ENCODE assay signal across 9 cellular contexts in genomic region chr2:234863043-234863934, GRCh38.
A peak's percentile ranks its signal among the peaks of the same experiment; 100 is the strongest.
DNase-seq lines count a peak whose midpoint lies in the region; ATAC-seq and TF ChIP-seq lines count a peak whose summit lies in the region.
"Had no signal": no experiment of that assay in that cellular context is flagged by ENCODE, and none has a peak within 500 bp of the region (broad histone marks: within the 10 kb centered on the region; RNA-seq: fewer than 3 reads in every experiment).

No MANE protein-coding gene starts in this region.

- peak overlapping the region; percentile 61 for H3K4me2 ChIP-seq in HCT116 (ENCODE audit: low read length)

- H3K9ac ChIP-seq in HCT116 (ENCODE audit: low read length) = peak overlapping the region; percentile 38

- no peaks in the 10 kb centered on the region for H4K20me1 ChIP-seq in HCT116 (ENCODE audit: insufficient read depth)

- TF ChIP-seq RAD21 in HCT116 (IDR thresholded peaks at IDR 0.05; ENCODE audit: low read depth) = no peak

- CTCF ChIA-PET in HCT116 (lab: Charles Lee) = interaction anchor here (0.6 to 0.8 kb wide), 2 partner anchors 18 to 19 kb away, joined by 3 read pairs; no protein-coding TSS in a partner anchor
- CTCF ChIA-PET in activated naive CD4-positive, alpha-beta T cell treated with anti-CD3 and anti-CD28 coated beads, Interleukin-2, amount 10 ng/mL, durations not matched to agents 7 days and 5 days (lab: Charles Lee) = no interaction called here

- TF ChIP-seq POLR2A in HCT116 (IDR thresholded peaks at IDR 0.05; ENCODE audit: borderline replicate concordance, extremely low read depth, insufficient read depth, insufficient read length) = no peak

- no peak overlapping the region for H3K4me3 Mint-ChIP-seq in activated naive CD4-positive, alpha-beta T cell treated with anti-CD3 and anti-CD28 coated beads, Interleukin-2, amount 10 ng/mL, durations not matched to agents 7 days and 5 days

- peaks cover 4% of the 10 kb centered on the region for H3K9me3 Mint-ChIP-seq in activated naive CD4-positive, alpha-beta T cell treated with anti-CD3 and anti-CD28 coated beads, Interleukin-2, amount 10 ng/mL, durations not matched to agents 7 days and 5 days

- WGBS in heart right ventricle, 2 donors = 59 to 63% methylated on average over 17 of the region's 17 CpGs

- POLR2A ChIA-PET in HCT116 (lab: Charles Lee) = interaction anchor here (0.8 kb wide), 1 partner anchor 10 kb away, joined by 3 read pairs; no protein-coding TSS in a partner anchor

- H3K27me3 Mint-ChIP-seq in activated naive CD4-positive, alpha-beta T cell treated with anti-CD3 and anti-CD28 coated beads, Interleukin-2, amount 10 ng/mL, durations not matched to agents 7 days and 5 days = no peaks in the 10 kb centered on the region

- H3K79me2 ChIP-seq in HCT116 (ENCODE audit: insufficient read depth, low read length) = no peaks in the 10 kb centered on the region

- peak; percentile 54 for DNase-seq in HCT116 (ENCODE audit: low read depth, low spot score)
- DNase-seq in amniotic stem cell (lab: John Stamatoyannopoulos, UW) = peak; percentile 36
- peak; percentile 35 to 61 for DNase-seq in heart right ventricle
- peak; percentile 68 for DNase-seq in renal cortical epithelial cell (ENCODE audit: low read depth)
- no peak for DNase-seq in NCI-H69 (lab: John Stamatoyannopoulos, UW)
- no peak for DNase-seq in activated naive CD4-positive, alpha-beta T cell treated with anti-CD3 and anti-CD28 coated beads, Interleukin-2, amount 10 ng/mL, durations not matched to agents 7 days and 5 days

- BruUV-seq in HCT116 (replicated peaks; lab: Mats Ljungman, UMichigan) = no TSS peak

- no peaks in the 10 kb centered on the region for H3K4me1 Mint-ChIP-seq in activated naive CD4-positive, alpha-beta T cell treated with anti-CD3 and anti-CD28 coated beads, Interleukin-2, amount 10 ng/mL, durations not matched to agents 7 days and 5 days

- H3K4me3 ChIP-seq in HCT116 (replicated peaks in 1 of 2; ENCODE audit: low read depth in 1 of 2, low read length in 2 of 2) (no peak overlapping the region), heart right ventricle (no peak overlapping the region)
- H3K4me3 ChIP-seq: SK-N-MC had no signal

- H3K9me3 ChIP-seq in HCT116 (ENCODE audit: control insufficient read depth in 1 of 2, insufficient read depth in 1 of 2, low read depth in 1 of 2, low read length in 2 of 2) = peaks cover 0 to 5% of the 10 kb centered on the region in 2 experiments; a peak in 1 of 4 replicates
- H3K9me3 ChIP-seq in heart right ventricle = peaks cover 0 to 6% (median 0%) of the 10 kb centered on the region in 11 donors

- no peak overlapping the region for H3K27ac Mint-ChIP-seq in activated naive CD4-positive, alpha-beta T cell treated with anti-CD3 and anti-CD28 coated beads, Interleukin-2, amount 10 ng/mL, durations not matched to agents 7 days and 5 days

- intact Hi-C loops in HCT116 (cut with micrococcal nuclease) (no loop called here), heart right ventricle (cut with DNase I) (no loop called here)

- ATAC-seq in HCT116 = peak; percentile 85
- peak; percentile 54 to 83 (median 68) for ATAC-seq in heart right ventricle
- no peak for ATAC-seq in HG03439 (IDR thresholded peaks at IDR 0.05; ENCODE audit: unreplicated experiment)
- no peak for ATAC-seq in HG02973 (IDR thresholded peaks at IDR 0.05; ENCODE audit: unreplicated experiment)

- H2AFZ ChIP-seq in HCT116 (ENCODE audit: low read depth, low read length, poor library complexity, severe bottlenecking) = peak overlapping the region; percentile 48

- no peaks in the 10 kb centered on the region for H3K27me3 ChIP-seq in HCT116 (ENCODE audit: insufficient read depth, low read length)
- no peaks in the 10 kb centered on the region for H3K27me3 ChIP-seq in heart right ventricle

- TF ChIP-seq CTCF in HCT116 (IDR thresholded peaks at IDR 0.05 in 2 of 3, conservative IDR thresholded peaks at IDR 0.05 in 1 of 3; ENCODE audit: borderline replicate concordance in 1 of 3, insufficient read depth in 1 of 3, low read depth in 2 of 3, low read length in 2 of 3) = no peak
- TF ChIP-seq CTCF in heart right ventricle (IDR thresholded peaks at IDR 0.05) = no peak

- H3K9me2 ChIP-seq in HCT116 (ENCODE audit: insufficient read depth) = no peaks in the 10 kb centered on the region

- RAD21 ChIA-PET in HCT116 (lab: Charles Lee; ENCODE audit: low non-redundant PET in 1 of 2, low total read pairs in 2 of 2, uncharacterized antibody in 2 of 2, unreplicated experiment in 2 of 2) = interaction anchor here in 1 of 2 experiments (0.6 to 0.7 kb wide), 2 partner anchors 290 to 297 kb away, joined by 3 to 6 read pairs; no protein-coding TSS in a partner anchor

- peaks cover 11 to 24% of the 10 kb centered on the region in 2 experiments for H3K4me1 ChIP-seq in HCT116 (ENCODE audit: control insufficient read depth in 1 of 2, insufficient read depth in 2 of 2, low read length in 2 of 2)
- peaks cover 3 to 32% (median 23%) of the 10 kb centered on the region in 9 donors for H3K4me1 ChIP-seq in heart right ventricle

- no peaks in the 10 kb centered on the region for H3K36me3 Mint-ChIP-seq in activated naive CD4-positive, alpha-beta T cell treated with anti-CD3 and anti-CD28 coated beads, Interleukin-2, amount 10 ng/mL, durations not matched to agents 7 days and 5 days

- H3K27ac ChIP-seq in HCT116 (ENCODE audit: low read depth, low read length) = no peak overlapping the region; the same call in 1 of the 2 replicates
- peak overlapping the region in 4 of 10 donors; percentile 4 to 64 (median 52) for H3K27ac ChIP-seq in heart right ventricle
- H3K27ac ChIP-seq: SK-N-MC had no signal

- H3K36me3 ChIP-seq in HCT116 (ENCODE audit: control insufficient read depth in 1 of 2, insufficient read depth in 2 of 2, low read length in 2 of 2) = no peaks in the 10 kb centered on the region
- no peaks in the 10 kb centered on the region for H3K36me3 ChIP-seq in heart right ventricle

TF ChIP-seq in HCT116, 20 proteins besides CTCF, POLR2A, EP300 and RAD21 (continues in another document):
- TF ChIP-seq EZH2phosphoT487 (IDR thresholded peaks at IDR 0.05; ENCODE audit: borderline replicate concordance) (no peak), CBX3 (IDR thresholded peaks at IDR 0.05; ENCODE audit: low read depth) (0 out of 2 replicates have a peak, but pooled peaks have one; percentile 33), FOSL1 (IDR thresholded peaks at IDR 0.05; ENCODE audit: low read depth) (peak; percentile 56; the same call in 1 of the 2 replicates), MAX (IDR thresholded peaks at IDR 0.05) (peak; percentile 44; the same call in 1 of the 2 replicates), REST (IDR thresholded peaks at IDR 0.05; ENCODE audit: low read depth) (no peak), SP1 (IDR thresholded peaks at IDR 0.05; ENCODE audit: low read depth) (no peak; the same call in none of the 2 replicates), TCF7L2 (IDR thresholded peaks at IDR 0.05; ENCODE audit: borderline replicate concordance, extremely low read depth, insufficient read depth, insufficient read length) (peak; percentile 88), SRF (IDR thresholded peaks at IDR 0.05; ENCODE audit: low read depth) (no peak), ZNF274 (IDR thresholded peaks at IDR 0.05; ENCODE audit: low read depth, low read length) (no peak), JUND (IDR thresholded peaks at IDR 0.05) (peak; percentile 44; the same call in 1 of the 2 replicates), EGR1 (IDR thresholded peaks at IDR 0.05; ENCODE audit: low read depth) (no peak), POLR2AphosphoS5 (IDR thresholded peaks at IDR 0.05; ENCODE audit: low read depth, low read length) (no peak), YY1 (IDR thresholded peaks at IDR 0.05; ENCODE audit: extremely low read depth, insufficient replicate concordance, low read depth, low read length) (no peak), SIN3A (IDR thresholded peaks at IDR 0.05; ENCODE audit: low read depth) (no peak), EZH2 (IDR thresholded peaks at IDR 0.05) (no peak), ATF3 (IDR thresholded peaks at IDR 0.05) (no peak), ELF1 (IDR thresholded peaks at IDR 0.05; ENCODE audit: borderline replicate concordance, low read depth) (no peak)

Comparison
In these comparisons a context has a peak if more than half of its experiments do, and no peak if none do; other contexts are left out.
1. ATAC-seq: peak in HCT116 (single experiment) and heart right ventricle (8 of 8); none in HG03439 (single experiment) and HG02973 (single experiment).
2. DNase-seq: peak in HCT116 (single experiment), amniotic stem cell (single experiment), heart right ventricle (2 of 2) and renal cortical epithelial cell (single experiment); none in NCI-H69 (single experiment) and activated naive CD4-positive, alpha-beta T cell treated with anti-CD3 and anti-CD28 coated beads, Interleukin-2, amount 10 ng/mL, durations not matched to agents 7 days and 5 days (single experiment).